In genomic region chr5:1103093-1103492, GRCh38 we compare ENCODE assay signal across 11 cellular contexts. TPM values are rescaled to one million over a fixed set of nuclear protein-coding genes. Genes with fewer than 3 reads are reported as not detected.
DNase-seq lines count a peak whose midpoint lies in the region; TF ChIP-seq lines count a peak whose summit lies in the region.
"Had no signal": no experiment of that assay in that cellular context is flagged by ENCODE, and none has a peak within 500 bp of the region (broad histone marks: within the 10 kb centered on the region; RNA-seq: fewer than 3 reads in every experiment).

No MANE protein-coding gene starts in this region.

- DNase-seq in BE2C (peak; percentile 54), dermis blood vessel endothelial cell (peak; percentile 10), LoVo (ENCODE audit: low spot score) (no peak), NCI-H526 (lab: John Stamatoyannopoulos, UW) (no peak), T-helper 9 cell (no peak), NCI-H748 (lab: John Stamatoyannopoulos, UW; ENCODE audit: unreplicated experiment) (no peak)
- DNase-seq: activated CD8-positive, alpha-beta memory T cell treated with anti-CD3 and anti-CD28 coated beads, Interleukin-2, amount 50 U/mL, for 48 hours; NCI-H510A treated with DMSO at 0.1 percent for 48 hours; stimulated activated CD4-positive, alpha-beta T cell treated with anti-CD3 and anti-CD28 coated beads, Interleukin-2, amount 100 ng/mL, for 24 hours had no signal

- H3K27ac ChIP-seq in KOPT-K1 (ENCODE audit: low read depth, low read length, poor library complexity, severe bottlenecking) (peak overlapping the region; percentile 72), muscle layer of duodenum (ENCODE audit: low read length) (no peak overlapping the region)

- H3K4me1 ChIP-seq in BE2C (peaks cover 32% of the 10 kb centered on the region), muscle layer of duodenum (ENCODE audit: control insufficient read depth in 1 of 2, insufficient read depth in 2 of 2, low read length in 2 of 2) (peaks cover 32 to 75% of the 10 kb centered on the region in 2 donors)

- H3K27me3 ChIP-seq in BE2C (no peaks in the 10 kb centered on the region), muscle layer of duodenum (ENCODE audit: low read depth, low read length) (no peaks in the 10 kb centered on the region)

- H3K4me3 ChIP-seq in BE2C (ENCODE audit: low read depth, low read length) (no peak overlapping the region), muscle layer of duodenum (ENCODE audit: low read depth in 1 of 2, low read length in 2 of 2) (peak overlapping the region; percentile 21 to 45)

- no peaks in the 10 kb centered on the region for H3K9me3 ChIP-seq in BE2C
- no peaks in the 10 kb centered on the region for H3K9me3 ChIP-seq in KOPT-K1 (ENCODE audit: insufficient read depth, low read length, poor library complexity, severe bottlenecking)
- no peaks in the 10 kb centered on the region for H3K9me3 ChIP-seq in muscle layer of duodenum (ENCODE audit: control insufficient read depth in 1 of 2, low read length in 2 of 2)

- no peak for TF ChIP-seq CTCF in BE2C (IDR thresholded peaks at IDR 0.05; ENCODE audit: low read depth, low read length)

- H3K36me3 ChIP-seq in BE2C = no peaks in the 10 kb centered on the region
- no peaks in the 10 kb centered on the region for H3K36me3 ChIP-seq in KOPT-K1 (ENCODE audit: insufficient read depth, low read length)
- no peaks in the 10 kb centered on the region for H3K36me3 ChIP-seq in muscle layer of duodenum (ENCODE audit: control insufficient read depth in 1 of 2, insufficient read depth in 2 of 2, low read length in 2 of 2)

RNA-seq across cellular contexts. Expression of gene SLC12A7, which starts 8.8 kb away (rescaled TPM):
- polyA plus RNA-seq in BE2C (2012; ENCODE audit: insufficient read depth, insufficient read length, low read depth) = 44.2 TPM
- 31.3 and 38.8 TPM in 2 replicates for total RNA-seq in dermis blood vessel endothelial cell

Comparison
In these comparisons a context has a peak if more than half of its experiments do, and no peak if none do; other contexts are left out.
1. DNase-seq: peak in BE2C (single experiment) and dermis blood vessel endothelial cell (single experiment); none in LoVo (single experiment), NCI-H526 (0 of 2), T-helper 9 cell (single experiment) and NCI-H748 (single experiment).